13 cellular contexts compared by ENCODE assay signal in the genomic region with DNA sequence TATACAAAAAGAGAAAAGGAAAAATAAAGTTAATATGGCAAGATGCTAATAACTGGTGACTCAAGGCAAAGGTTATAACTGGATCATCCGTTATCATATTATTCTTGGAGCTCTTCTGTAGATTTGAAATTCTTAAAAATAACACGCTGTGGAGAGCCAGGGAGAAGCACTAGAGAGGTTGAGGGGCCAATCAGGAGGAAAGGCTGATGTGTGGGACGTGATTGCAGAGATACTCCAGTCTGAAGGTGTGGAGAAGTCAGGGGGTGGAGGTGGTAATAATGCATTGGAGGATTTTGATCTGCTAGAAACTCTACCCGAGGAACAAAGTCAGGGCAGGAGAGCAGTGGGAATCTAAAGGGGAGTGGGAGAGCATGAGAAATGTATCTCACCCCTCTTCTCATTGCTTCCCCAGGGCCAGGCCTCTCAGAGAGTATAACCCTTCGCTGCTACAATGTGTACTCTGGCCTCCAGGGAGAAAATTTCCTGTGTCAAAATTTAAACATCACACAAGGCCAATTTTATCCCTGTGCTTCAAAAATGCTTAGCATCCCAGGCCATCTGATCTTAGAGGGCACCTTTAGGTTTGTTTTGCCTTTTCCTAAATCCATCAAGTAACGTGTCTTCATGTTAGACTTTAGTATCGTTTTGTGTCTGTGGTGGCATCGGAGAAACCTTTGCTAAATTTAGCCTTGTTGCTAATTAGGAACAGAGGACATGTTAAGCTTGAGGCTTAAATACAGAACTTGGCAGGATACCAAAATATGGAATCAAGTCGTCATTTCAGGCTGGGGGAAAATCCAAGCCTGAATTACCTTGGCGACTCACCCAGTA.
DNase-seq lines count a peak whose midpoint lies in the region; ATAC-seq and TF ChIP-seq lines count a peak whose summit lies in the region.
"Had no signal": no experiment of that assay in that cellular context is flagged by ENCODE, and none has a peak within 500 bp of the region (broad histone marks: within the 10 kb centered on the region; RNA-seq: fewer than 3 reads in every experiment).

No MANE protein-coding gene starts in this region.

- WGBS in heart right ventricle, 2 donors = 23 to 28% methylated on average over 10 of the region's 10 CpGs

- TF ChIP-seq CTCF in AG09319 (IDR thresholded peaks at IDR 0.05; ENCODE audit: low read depth, low read length) (no peak), astrocyte of the spinal cord (IDR thresholded peaks at IDR 0.05; ENCODE audit: low read depth, low read length) (no peak), heart right ventricle (IDR thresholded peaks at IDR 0.05) (no peak), foreskin keratinocyte (conservative IDR thresholded peaks at IDR 0.05) (no peak)

- in situ Hi-C loops in astrocyte of the spinal cord (cut with HindIII; ENCODE audit: low sequenced_read_pairs) = no loop called here

- peak; percentile 67 for DNase-seq in AG09319 (ENCODE audit: extremely low read depth, low read depth)
- DNase-seq in NCI-H1105 treated with DMSO at 0.1 percent for 48 hours (lab: John Stamatoyannopoulos, UW) = peak; percentile 83
- DNase-seq in astrocyte of the spinal cord (ENCODE audit: low read depth, low spot score) = peak; percentile 68
- peak in 1 of 2 donors; percentile 27 for DNase-seq in heart right ventricle
- no peak for DNase-seq in activated T-cell treated with anti-CD3 and anti-CD28 coated beads, Interleukin-2, amount 50 U/mL, for 72 hours
- no peak for DNase-seq in foreskin keratinocyte
- no peak for DNase-seq in activated CD4-positive, alpha-beta T cell treated with anti-CD3 and anti-CD28 coated beads, Interleukin-2, amount 10 ng/mL, durations not matched to agents 24 days and 14 days
- DNase-seq: activated gamma-delta T cell treated with Interleukin-2 at 50 U/mL for 16 hours; CD8-positive, alpha-beta T cell; lower lobe of right lung; psoas muscle had no signal

- intact Hi-C loops in heart right ventricle (cut with DNase I) = loop anchor here in 6 of 10 donors (5.0 to 10.0 kb wide), 4 partner anchors 79 to 479 kb away; partner anchors contain the start of gene SEMA6D (in 5 of the 6)
- intact Hi-C loops in activated CD4-positive, alpha-beta T cell treated with anti-CD3 and anti-CD28 coated beads, Interleukin-2, amount 10 ng/mL, durations not matched to agents 24 days and 14 days (cut with micrococcal nuclease) = no loop called here

- H3K9me3 Mint-ChIP-seq in activated T-cell treated with anti-CD3 and anti-CD28 coated beads, Interleukin-2, amount 50 U/mL, for 72 hours = no peaks in the 10 kb centered on the region
- H3K9me3 Mint-ChIP-seq in activated CD4-positive, alpha-beta T cell treated with anti-CD3 and anti-CD28 coated beads, Interleukin-2, amount 10 ng/mL, durations not matched to agents 24 days and 14 days = no peaks in the 10 kb centered on the region
- H3K9me3 Mint-ChIP-seq: CD8-positive, alpha-beta T cell had no signal

- H3K27ac ChIP-seq in heart right ventricle = peak overlapping the region in 8 of 10 donors; percentile 26 to 72 (median 57)
- H3K27ac ChIP-seq in foreskin keratinocyte = no peak overlapping the region
- H3K27ac ChIP-seq: psoas muscle had no signal

- ATAC-seq in heart right ventricle (peak; percentile 27 to 92 (median 86)), GM21825 (IDR thresholded peaks at IDR 0.05; ENCODE audit: unreplicated experiment) (no peak), foreskin keratinocyte (no peak)
- ATAC-seq in activated T-cell treated with anti-CD3 and anti-CD28 coated beads, Interleukin-2, amount 50 U/mL, for 72 hours (replicated peaks in 1 of 2) = no peak
- ATAC-seq: CD8-positive, alpha-beta T cell; WTC11 had no signal

- H3K27me3 Mint-ChIP-seq in activated T-cell treated with anti-CD3 and anti-CD28 coated beads, Interleukin-2, amount 50 U/mL, for 72 hours (ENCODE audit: low read depth) = no peaks in the 10 kb centered on the region
- no peaks in the 10 kb centered on the region for H3K27me3 Mint-ChIP-seq in activated CD4-positive, alpha-beta T cell treated with anti-CD3 and anti-CD28 coated beads, Interleukin-2, amount 10 ng/mL, durations not matched to agents 24 days and 14 days

- H3K4me3 ChIP-seq in astrocyte of the spinal cord (ENCODE audit: low read depth, low read length) = no peak overlapping the region
- H3K4me3 ChIP-seq in heart right ventricle = no peak overlapping the region
- H3K4me3 ChIP-seq: lower lobe of right lung, psoas muscle had no signal

- H3K4me1 ChIP-seq in heart right ventricle (peaks cover 6 to 48% (median 24%) of the 10 kb centered on the region in 9 donors), foreskin keratinocyte (no peaks in the 10 kb centered on the region)

- no peak overlapping the region for H3K4me3 Mint-ChIP-seq in activated T-cell treated with anti-CD3 and anti-CD28 coated beads, Interleukin-2, amount 50 U/mL, for 72 hours
- H3K4me3 Mint-ChIP-seq in activated CD4-positive, alpha-beta T cell treated with anti-CD3 and anti-CD28 coated beads, Interleukin-2, amount 10 ng/mL, durations not matched to agents 24 days and 14 days = no peak overlapping the region
- H3K4me3 Mint-ChIP-seq: CD8-positive, alpha-beta T cell; WTC11 had no signal

- H3K27me3 ChIP-seq in heart right ventricle (peaks cover 0 to 9% (median 0%) of the 10 kb centered on the region in 7 donors), foreskin keratinocyte (no peaks in the 10 kb centered on the region)

- H3K36me3 ChIP-seq in heart right ventricle = no peaks in the 10 kb centered on the region
- H3K36me3 ChIP-seq: lower lobe of right lung had no signal

- H3K27ac Mint-ChIP-seq in activated T-cell treated with anti-CD3 and anti-CD28 coated beads, Interleukin-2, amount 50 U/mL, for 72 hours = no peak overlapping the region
- H3K27ac Mint-ChIP-seq in activated CD4-positive, alpha-beta T cell treated with anti-CD3 and anti-CD28 coated beads, Interleukin-2, amount 10 ng/mL, durations not matched to agents 24 days and 14 days = no peak overlapping the region
- H3K27ac Mint-ChIP-seq: CD8-positive, alpha-beta T cell; WTC11 had no signal

- H3K9me3 ChIP-seq in heart right ventricle = no peaks in the 10 kb centered on the region
- H3K9me3 ChIP-seq: lower lobe of right lung, psoas muscle had no signal

- H3K36me3 Mint-ChIP-seq in activated T-cell treated with anti-CD3 and anti-CD28 coated beads, Interleukin-2, amount 50 U/mL, for 72 hours (ENCODE audit: insufficient read depth in 2 of 2) = no peaks in the 10 kb centered on the region
- H3K36me3 Mint-ChIP-seq in activated CD4-positive, alpha-beta T cell treated with anti-CD3 and anti-CD28 coated beads, Interleukin-2, amount 10 ng/mL, durations not matched to agents 24 days and 14 days (ENCODE audit: low read depth) = no peaks in the 10 kb centered on the region
- H3K36me3 Mint-ChIP-seq: CD8-positive, alpha-beta T cell had no signal

- peaks cover 6% of the 10 kb centered on the region for H3K4me1 Mint-ChIP-seq in activated T-cell treated with anti-CD3 and anti-CD28 coated beads, Interleukin-2, amount 50 U/mL, for 72 hours (ENCODE audit: low read depth)
- no peaks in the 10 kb centered on the region for H3K4me1 Mint-ChIP-seq in activated CD4-positive, alpha-beta T cell treated with anti-CD3 and anti-CD28 coated beads, Interleukin-2, amount 10 ng/mL, durations not matched to agents 24 days and 14 days
- H3K4me1 Mint-ChIP-seq: WTC11 had no signal

Comparison
In these comparisons a context has a peak if more than half of its experiments do, and no peak if none do; other contexts are left out.
1. DNase-seq: peak in AG09319 (single experiment), NCI-H1105 treated with DMSO at 0.1 percent for 48 hours (single experiment) and astrocyte of the spinal cord (single experiment); none in activated T-cell treated with anti-CD3 and anti-CD28 coated beads, Interleukin-2, amount 50 U/mL, for 72 hours (0 of 2), foreskin keratinocyte (0 of 2) and activated CD4-positive, alpha-beta T cell treated with anti-CD3 and anti-CD28 coated beads, Interleukin-2, amount 10 ng/mL, durations not matched to agents 24 days and 14 days (single experiment).
2. ATAC-seq: peak in heart right ventricle (8 of 8); none in activated T-cell treated with anti-CD3 and anti-CD28 coated beads, Interleukin-2, amount 50 U/mL, for 72 hours (0 of 2), GM21825 (single experiment) and foreskin keratinocyte (single experiment).